ENCODE assay signal across 17 cellular contexts in the genomic region with DNA sequence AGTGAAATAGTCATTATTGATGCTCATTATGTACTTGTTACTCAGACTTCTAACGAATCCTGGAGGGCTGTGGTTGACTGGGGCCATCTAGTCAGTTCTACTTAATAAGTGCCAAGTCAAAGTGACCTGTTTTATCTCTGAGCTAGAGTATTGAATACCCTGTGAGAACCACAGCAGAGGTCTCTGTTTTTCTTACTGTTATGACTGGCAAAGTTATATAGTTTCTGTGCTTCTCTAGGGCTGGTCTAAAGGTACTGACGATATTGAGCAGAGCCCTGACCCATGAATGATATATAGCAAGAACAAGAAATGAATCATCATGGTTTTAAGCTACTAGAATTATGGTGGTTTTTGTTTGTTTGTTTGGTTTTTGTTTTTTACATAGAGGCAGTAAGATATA.
DNase-seq lines count a peak whose midpoint lies in the region; ATAC-seq and TF ChIP-seq lines count a peak whose summit lies in the region.
"Had no signal": no experiment of that assay in that cellular context is flagged by ENCODE, and none has a peak within 500 bp of the region (broad histone marks: within the 10 kb centered on the region; RNA-seq: fewer than 3 reads in every experiment).

No MANE protein-coding gene starts in this region.

- H3K36me3 ChIP-seq in CD4-positive, alpha-beta memory T cell (ENCODE audit: insufficient read depth, low read length): no peaks in the 10 kb centered on the region
- H3K36me3 ChIP-seq: esophagus squamous epithelium had no signal

- no peak overlapping the region for H3K27ac Mint-ChIP-seq in CD4-positive, alpha-beta memory T cell
- no peak overlapping the region for H3K27ac Mint-ChIP-seq in stimulated activated memory B cell treated with anti-CD40 and anti-IgM and Interleukin-4, amounts not matched to agents 10 μg/mL and 1 μg/mL and 100 μg/mL, for 72 hours

- H3K27me3 Mint-ChIP-seq in CD4-positive, alpha-beta memory T cell: no peaks in the 10 kb centered on the region
- no peaks in the 10 kb centered on the region for H3K27me3 Mint-ChIP-seq in stimulated activated memory B cell treated with anti-CD40 and anti-IgM and Interleukin-4, amounts not matched to agents 10 μg/mL and 1 μg/mL and 100 μg/mL, for 72 hours

- DNase-seq in GM10248 (ENCODE audit: extremely low spot score): peak; percentile 8
- DNase-seq in CD4-positive, alpha-beta memory T cell: no peak
- no peak for DNase-seq in activated T-cell treated with anti-CD3 and anti-CD28 coated beads, Interleukin-2, amount 50 U/mL, for 48 hours
- DNase-seq in DMS114 treated with DMSO at 0.1 percent for 48 hours (lab: John Stamatoyannopoulos, UW; ENCODE audit: unreplicated experiment): no peak
- DNase-seq: activated CD4-positive, CD25-positive, alpha-beta regulatory T cell; anterior cingulate cortex; DMS153; esophagus squamous epithelium; Karpas-422; NCI-H1694; NCI-H524 treated with DMSO at 0.1 percent for 48 hours; stimulated activated CD4-positive, alpha-beta T cell treated with anti-CD3 and anti-CD28 coated beads, Interleukin-2, amount 100 ng/mL, for 24 hours had no signal

- ATAC-seq in GM18907 (IDR thresholded peaks at IDR 0.05; ENCODE audit: unreplicated experiment) (peak; percentile 94), HG02623 (IDR thresholded peaks at IDR 0.05; ENCODE audit: unreplicated experiment) (peak; percentile 97), HG03196 (IDR thresholded peaks at IDR 0.05; ENCODE audit: unreplicated experiment) (peak; percentile 80)
- no peak for ATAC-seq in stimulated activated memory B cell treated with anti-CD40 and anti-IgM and Interleukin-4, amounts not matched to agents 10 μg/mL and 1 μg/mL and 100 μg/mL, for 72 hours

- no peak overlapping the region for H3K4me3 Mint-ChIP-seq in CD4-positive, alpha-beta memory T cell
- H3K4me3 Mint-ChIP-seq in stimulated activated memory B cell treated with anti-CD40 and anti-IgM and Interleukin-4, amounts not matched to agents 10 μg/mL and 1 μg/mL and 100 μg/mL, for 72 hours: no peak overlapping the region

- no peaks in the 10 kb centered on the region for H3K36me3 Mint-ChIP-seq in CD4-positive, alpha-beta memory T cell
- no peaks in the 10 kb centered on the region for H3K36me3 Mint-ChIP-seq in stimulated activated memory B cell treated with anti-CD40 and anti-IgM and Interleukin-4, amounts not matched to agents 10 μg/mL and 1 μg/mL and 100 μg/mL, for 72 hours

- CTCF ChIA-PET in GM10248 (lab: Yijun Ruan, JAX): no interaction called here
- CTCF ChIA-PET in CD4-positive, alpha-beta memory T cell (lab: Charles Lee; ENCODE audit: partially characterized antibody): no interaction called here

- no peaks in the 10 kb centered on the region for H3K4me1 ChIP-seq in CD4-positive, alpha-beta memory T cell (ENCODE audit: insufficient read depth, low read length)
- H3K4me1 ChIP-seq: esophagus squamous epithelium had no signal

- H3K9me3 ChIP-seq in CD4-positive, alpha-beta memory T cell (ENCODE audit: control insufficient read depth in 1 of 2, low read length in 2 of 2): no peaks in the 10 kb centered on the region
- H3K9me3 ChIP-seq: esophagus squamous epithelium had no signal

- H3K4me1 Mint-ChIP-seq in CD4-positive, alpha-beta memory T cell: no peaks in the 10 kb centered on the region
- H3K4me1 Mint-ChIP-seq in stimulated activated memory B cell treated with anti-CD40 and anti-IgM and Interleukin-4, amounts not matched to agents 10 μg/mL and 1 μg/mL and 100 μg/mL, for 72 hours: no peaks in the 10 kb centered on the region

- peaks cover 0 to 8% (median 0%) of the 10 kb centered on the region in 8 donors for H3K9me3 Mint-ChIP-seq in CD4-positive, alpha-beta memory T cell
- no peaks in the 10 kb centered on the region for H3K9me3 Mint-ChIP-seq in stimulated activated memory B cell treated with anti-CD40 and anti-IgM and Interleukin-4, amounts not matched to agents 10 μg/mL and 1 μg/mL and 100 μg/mL, for 72 hours

- no peaks in the 10 kb centered on the region for H3K27me3 ChIP-seq in CD4-positive, alpha-beta memory T cell (ENCODE audit: insufficient read depth, low read length)
- H3K27me3 ChIP-seq: esophagus squamous epithelium, hepatocyte had no signal

- no peak overlapping the region for H3K27ac ChIP-seq in CD4-positive, alpha-beta memory T cell (ENCODE audit: low read depth, low read length)
- H3K27ac ChIP-seq: esophagus squamous epithelium, hepatocyte had no signal

- intact Hi-C loops in CD4-positive, alpha-beta memory T cell (cut with micrococcal nuclease): no loop called here

- H3K4me3 ChIP-seq in CD4-positive, alpha-beta memory T cell (ENCODE audit: low read length in 2 of 2): no peak overlapping the region
- H3K4me3 ChIP-seq: esophagus squamous epithelium, hepatocyte had no signal

- POLR2A ChIA-PET in GM10248 (lab: Yijun Ruan, JAX): no interaction called here
- POLR2A ChIA-PET in CD4-positive, alpha-beta memory T cell (lab: Charles Lee; ENCODE audit: partially characterized antibody): no interaction called here

- no peak for TF ChIP-seq CTCF in GM10248 (IDR thresholded peaks at IDR 0.05; ENCODE audit: control extremely low read depth, extremely low read depth, low read depth, missing control alignments)
